In genomic region chr4:119103263-119103662, GRCh38 we compare ENCODE assay signal across 1 cellular context.
TF ChIP-seq lines count a peak whose summit lies in the region.

No MANE protein-coding gene starts in this region.

TF ChIP-seq in HEK293, 187 proteins besides CTCF, POLR2A, EP300 and RAD21 (continued from another document):
- peak; percentile 95 for TF ChIP-seq ATF2 (tag by site-specific recombination; IDR thresholded peaks at IDR 0.05; ENCODE audit: low read depth)
- no peak for TF ChIP-seq ZNF501 (tag by site-specific recombination; IDR thresholded peaks at IDR 0.05)
- no peak; the same call in 1 of the 2 replicates for TF ChIP-seq ZNF391 (tag by site-specific recombination; IDR thresholded peaks at IDR 0.05; ENCODE audit: borderline replicate concordance, low read depth)
- TF ChIP-seq ZNF24 (tag by site-specific recombination; IDR thresholded peaks at IDR 0.05): peak; percentile 75; the same call in 1 of the 2 replicates
- no peak for TF ChIP-seq ZBTB8A (tag by site-specific recombination; IDR thresholded peaks at IDR 0.05)
TF ChIP-seq in HEK293: peak in this region for 34.
